In genomic region chr16:4309102-4309832, GRCh38 we compare ENCODE assay signal across 7 cellular contexts. TPM values are rescaled to one million over a fixed set of nuclear protein-coding genes. Genes with fewer than 3 reads are reported as not detected.
DNase-seq lines count a peak whose midpoint lies in the region; ATAC-seq and TF ChIP-seq lines count a peak whose summit lies in the region.

No MANE protein-coding gene starts in this region.

- intact Hi-C loops in CD4-positive, alpha-beta T cell (cut with DNase I, micrococcal nuclease), result loop anchor here (2.0 to 5.0 kb wide), 3 partner anchors 20 to 108 kb away; partner anchors contain the start of genes CORO7 (in 1 of the 2) and TFAP4 (in 1 of the 2)
- intact Hi-C loops in HCT116 (cut with micrococcal nuclease), result no loop called here
- intact Hi-C loops in ascending aorta (cut with DNase I), result no loop called here

- no peak overlapping the region for H3K27ac ChIP-seq in CD4-positive, alpha-beta T cell (ENCODE audit: low read depth, low read length)
- H3K27ac ChIP-seq in HCT116 (ENCODE audit: low read depth, low read length) (peak overlapping the region; percentile 45), ascending aorta (peak overlapping the region; percentile 72 to 76), coronary artery (peak overlapping the region in 1 of 2 donors; percentile 73)

- H3K36me3 ChIP-seq in HCT116 (ENCODE audit: control insufficient read depth in 1 of 2, insufficient read depth in 2 of 2, low read length in 2 of 2) (no peaks in the 10 kb centered on the region), ascending aorta (no peaks in the 10 kb centered on the region)

- no peaks in the 10 kb centered on the region for H4K20me1 ChIP-seq in HCT116 (ENCODE audit: insufficient read depth)

- POLR2A ChIA-PET in CD4-positive, alpha-beta T cell (lab: Charles Lee), result interaction anchor here (0.6 to 3.9 kb wide), 4 partner anchors 19 to 228 kb away, joined by 3 to 48 read pairs (median 6); partner anchors contain the start of gene TFAP4
- POLR2A ChIA-PET in HCT116 (lab: Charles Lee), result interaction anchor here (1.0 to 2.2 kb wide), 3 partner anchors 8 to 37 kb away, joined by 3 to 6 read pairs (median 4); partner anchors contain the start of gene TFAP4

- peak overlapping the region; percentile 96 for H3K27ac Mint-ChIP-seq in CD4-positive, alpha-beta T cell
- H3K27ac Mint-ChIP-seq in neural crest cell (ENCODE audit: unreplicated experiment), result no peak overlapping the region

- H3K4me1 ChIP-seq in HCT116 (ENCODE audit: control insufficient read depth in 1 of 2, insufficient read depth in 2 of 2, low read length in 2 of 2) (peaks cover 24 to 56% of the 10 kb centered on the region in 2 experiments), ascending aorta (peaks cover 0 to 7% of the 10 kb centered on the region in 2 donors)

- H3K9me3 ChIP-seq in CD4-positive, alpha-beta T cell (ENCODE audit: control insufficient read depth, low read length), result no peaks in the 10 kb centered on the region
- H3K9me3 ChIP-seq in HCT116 (ENCODE audit: control insufficient read depth in 1 of 2, insufficient read depth in 1 of 2, low read depth in 1 of 2, low read length in 2 of 2) (no peaks in the 10 kb centered on the region), ascending aorta (no peaks in the 10 kb centered on the region)

- H3K9ac ChIP-seq in HCT116 (ENCODE audit: low read length), result peak overlapping the region; percentile 2; the same call in 1 of the 2 replicates

- H3K27me3 ChIP-seq in CD4-positive, alpha-beta T cell (ENCODE audit: control insufficient read depth, insufficient read depth, low read length), result peaks cover 12% of the 10 kb centered on the region
- H3K27me3 ChIP-seq in HCT116 (ENCODE audit: insufficient read depth, low read length), result no peaks in the 10 kb centered on the region
- no peaks in the 10 kb centered on the region for H3K27me3 ChIP-seq in ascending aorta

- RAD21 ChIA-PET in HCT116 (lab: Charles Lee; ENCODE audit: low non-redundant PET in 1 of 2, low total read pairs in 2 of 2, uncharacterized antibody in 2 of 2, unreplicated experiment in 2 of 2), result interaction anchor here in 1 of 2 experiments (1.2 kb wide), 1 partner anchor 10 kb away, joined by 3 read pairs; no protein-coding TSS in a partner anchor

- H3K79me2 ChIP-seq in HCT116 (ENCODE audit: insufficient read depth, low read length), result peaks cover 10% of the 10 kb centered on the region

- no peaks in the 10 kb centered on the region for H3K9me2 ChIP-seq in HCT116 (ENCODE audit: insufficient read depth)

- TF ChIP-seq RAD21 in HCT116 (IDR thresholded peaks at IDR 0.05; ENCODE audit: low read depth), result no peak

- H3K4me3 Mint-ChIP-seq in CD4-positive, alpha-beta T cell, result peak overlapping the region; percentile 62
- peak overlapping the region; percentile 51 for H3K4me3 Mint-ChIP-seq in neural crest cell

- DNase-seq in CD4-positive, alpha-beta T cell, result no peak
- DNase-seq in HCT116 (ENCODE audit: low read depth, low spot score) (no peak), ascending aorta (ENCODE audit: low spot score in 2 of 2) (no peak), neural crest cell (ENCODE audit: low read depth, low spot score) (no peak), coronary artery (ENCODE audit: low spot score) (no peak), AML-193 (lab: John Stamatoyannopoulos, UW) (no peak), NCI-H128 (lab: John Stamatoyannopoulos, UW; ENCODE audit: unreplicated experiment) (no peak)

- H3K27me3 Mint-ChIP-seq in CD4-positive, alpha-beta T cell, result peaks cover 4% of the 10 kb centered on the region
- H3K27me3 Mint-ChIP-seq in neural crest cell (ENCODE audit: low read depth), result peaks cover 4% of the 10 kb centered on the region

- BruUV-seq in HCT116 (replicated peaks; lab: Mats Ljungman, UMichigan), result no TSS peak

- peaks cover 19% of the 10 kb centered on the region for H3K4me1 Mint-ChIP-seq in CD4-positive, alpha-beta T cell (ENCODE audit: low read depth)
- peaks cover 20% of the 10 kb centered on the region for H3K4me1 Mint-ChIP-seq in neural crest cell

- ATAC-seq in CD4-positive, alpha-beta T cell (ENCODE audit: poor library complexity), result no peak
- peak; percentile 0; the same call in 1 of the 2 replicates for ATAC-seq in HCT116

- H3K4me3 ChIP-seq in HCT116 (replicated peaks in 1 of 2; ENCODE audit: low read depth in 1 of 2, low read length in 2 of 2), result no peak overlapping the region
- no peak overlapping the region for H3K4me3 ChIP-seq in ascending aorta
- H3K4me3 ChIP-seq in coronary artery, result no peak overlapping the region

- no peak for TF ChIP-seq POLR2A in HCT116 (IDR thresholded peaks at IDR 0.05; ENCODE audit: borderline replicate concordance, extremely low read depth, insufficient read depth, insufficient read length)

- no peak for TF ChIP-seq CTCF in CD4-positive, alpha-beta T cell (IDR thresholded peaks at IDR 0.05)
- TF ChIP-seq CTCF in HCT116 (IDR thresholded peaks at IDR 0.05 in 2 of 3, conservative IDR thresholded peaks at IDR 0.05 in 1 of 3; ENCODE audit: borderline replicate concordance in 1 of 3, insufficient read depth in 1 of 3, low read depth in 2 of 3, low read length in 2 of 3) (no peak), ascending aorta (IDR thresholded peaks at IDR 0.05) (no peak), neural crest cell (conservative IDR thresholded peaks at IDR 0.05) (no peak), coronary artery (IDR thresholded peaks at IDR 0.05) (no peak)

- H3K36me3 Mint-ChIP-seq in CD4-positive, alpha-beta T cell (ENCODE audit: low read depth), result no peaks in the 10 kb centered on the region
- H3K36me3 Mint-ChIP-seq in neural crest cell (ENCODE audit: low read depth), result no peaks in the 10 kb centered on the region

- no peak overlapping the region for H2AFZ ChIP-seq in HCT116 (ENCODE audit: low read depth, low read length, poor library complexity, severe bottlenecking)

- H3K9me3 Mint-ChIP-seq in CD4-positive, alpha-beta T cell, result no peaks in the 10 kb centered on the region
- no peaks in the 10 kb centered on the region for H3K9me3 Mint-ChIP-seq in neural crest cell

- CTCF ChIA-PET in CD4-positive, alpha-beta T cell (lab: Charles Lee), result interaction anchor here (1.0 to 2.8 kb wide), 6 partner anchors 19 to 56 kb away, joined by 3 to 18 read pairs (median 8); partner anchors contain the start of gene TFAP4
- CTCF ChIA-PET in HCT116 (lab: Charles Lee), result interaction anchor here (0.7 to 5.7 kb wide), 12 partner anchors 8 to 94 kb away, joined by 3 to 40 read pairs (median 6); partner anchors contain the start of gene TFAP4

- H3K4me2 ChIP-seq in HCT116 (ENCODE audit: low read length), result peak overlapping the region; percentile 78

TF ChIP-seq in HCT116, 20 proteins besides CTCF, POLR2A, EP300 and RAD21 (continues in another document):
- TF ChIP-seq SP1 (IDR thresholded peaks at IDR 0.05; ENCODE audit: low read depth) (no peak), TCF7L2 (IDR thresholded peaks at IDR 0.05; ENCODE audit: borderline replicate concordance, extremely low read depth, insufficient read depth, insufficient read length) (no peak), EZH2 (IDR thresholded peaks at IDR 0.05) (no peak), CEBPB (IDR thresholded peaks at IDR 0.05; ENCODE audit: low read depth) (no peak), ELF1 (IDR thresholded peaks at IDR 0.05; ENCODE audit: borderline replicate concordance, low read depth) (no peak), ATF3 (IDR thresholded peaks at IDR 0.05) (no peak), EZH2phosphoT487 (IDR thresholded peaks at IDR 0.05; ENCODE audit: borderline replicate concordance) (no peak), ZNF274 (IDR thresholded peaks at IDR 0.05; ENCODE audit: low read depth, low read length) (no peak), FOSL1 (IDR thresholded peaks at IDR 0.05; ENCODE audit: low read depth) (no peak), SIN3A (IDR thresholded peaks at IDR 0.05; ENCODE audit: low read depth) (no peak), YY1 (IDR thresholded peaks at IDR 0.05; ENCODE audit: extremely low read depth, insufficient replicate concordance, low read depth, low read length) (no peak), POLR2AphosphoS5 (IDR thresholded peaks at IDR 0.05; ENCODE audit: low read depth, low read length) (no peak), ZFX (IDR thresholded peaks at IDR 0.05) (no peak), ZBTB33 (IDR thresholded peaks at IDR 0.05; ENCODE audit: extremely low read depth, insufficient replicate concordance, low read length) (no peak), EGR1 (IDR thresholded peaks at IDR 0.05; ENCODE audit: low read depth) (no peak)

RNA-seq across cellular contexts. Expression of gene GLIS2, which starts 6.6 kb away (rescaled TPM):
- total RNA-seq in CD4-positive, alpha-beta T cell, result not detected
- total RNA-seq in HCT116 (2021; ENCODE audit: unreplicated experiment) (18.2 TPM), ascending aorta (16.8 TPM), neural crest cell (17.2 and 17.4 TPM in 2 replicates)
- 15.5 and 15.6 TPM in 2 replicates for polyA plus RNA-seq in HCT116 (2012)

RNA-seq across cellular contexts. Expression of gene TFAP4, which starts 36.4 kb away (rescaled TPM):
- total RNA-seq in CD4-positive, alpha-beta T cell, result 10 to 100 TPM in 1 of 2 experiments, 1 to 10 TPM in 1; 8.6 to 10.8 TPM
- 37.1 TPM for total RNA-seq in HCT116 (2021; ENCODE audit: unreplicated experiment)
- polyA plus RNA-seq in HCT116 (2012), result 21.3 and 21.7 TPM in 2 replicates
- 5.3 TPM for total RNA-seq in ascending aorta
- total RNA-seq in neural crest cell, result 36.9 and 37.9 TPM in 2 replicates

RNA-seq across cellular contexts. Expression of gene PAM16, which starts 41.9 kb away (rescaled TPM):
- total RNA-seq in CD4-positive, alpha-beta T cell, result 10 to 100 TPM; 24.9 to 26.8 TPM
- total RNA-seq in HCT116 (2021; ENCODE audit: unreplicated experiment) (102 TPM), ascending aorta (26.6 TPM), neural crest cell (36.2 and 43.3 TPM in 2 replicates)
- 98.6 and 111 TPM in 2 replicates for polyA plus RNA-seq in HCT116 (2012)

Comparison
In these comparisons a context has a peak if more than half of its experiments do, and no peak if none do; other contexts are left out.
1. RNA of gene GLIS2, which starts 6.6 kb away (total RNA-seq): 18.2 TPM in HCT116 (single experiment), 17.2 to 17.4 TPM in neural crest cell and 16.8 TPM in ascending aorta (single experiment); not detected in CD4-positive, alpha-beta T cell; every median in the first group is over 10 times any median in the second.
2. intact Hi-C loops: an anchor here in CD4-positive, alpha-beta T cell (2.0 to 5.0 kb wide); none called in HCT116 and ascending aorta.